In the genomic region with DNA sequence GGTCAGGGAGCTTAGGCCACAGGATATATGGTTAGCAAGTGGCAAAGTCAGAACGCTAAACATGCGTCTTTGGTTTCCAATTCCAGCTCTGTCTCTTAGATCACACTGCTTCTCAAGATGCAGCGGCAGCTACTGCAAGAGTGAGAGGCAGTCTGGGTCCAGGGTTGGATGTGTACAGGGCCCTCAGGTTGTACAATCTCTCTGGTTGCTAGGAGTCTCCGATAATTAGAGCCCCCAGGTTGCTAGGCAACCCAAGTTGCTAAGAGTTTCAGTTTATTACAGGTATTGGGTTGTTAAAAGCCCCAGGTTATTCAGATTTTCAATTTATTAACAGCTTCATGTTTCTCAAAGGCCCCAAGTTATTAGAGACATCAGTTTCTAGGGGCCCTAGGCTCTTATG, we compare ENCODE assay signal across 36 cellular contexts. TPM values are rescaled to one million over a fixed set of nuclear protein-coding genes. Genes with fewer than 3 reads are reported as not detected.
"Had no signal": no experiment of that assay in that cellular context is flagged by ENCODE, and none has a peak within 500 bp of the region (broad histone marks: within the 10 kb centered on the region; RNA-seq: fewer than 3 reads in every experiment).

No MANE protein-coding gene starts in this region.

- H3K36me3 ChIP-seq: ascending aorta, brain microvascular endothelial cell, gastrocnemius medialis, neutrophil, ovary, prostate gland, thoracic aorta had no signal

- H3K4me3 ChIP-seq: ascending aorta, coronary artery, gastrocnemius medialis, ovary, prostate gland, skin epidermis, thoracic aorta had no signal

- H3K27me3 ChIP-seq: ascending aorta, brain microvascular endothelial cell, gastrocnemius medialis, neutrophil, ovary had no signal

- H3K27ac ChIP-seq: ascending aorta, brain microvascular endothelial cell, coronary artery, gastrocnemius medialis, neutrophil, ovary, prostate gland, skin epidermis, thoracic aorta, VCaP had no signal

- ATAC-seq: effector memory CD8-positive, alpha-beta T cell; gastrocnemius medialis; left ventricle myocardium superior; sciatic nerve; stimulated activated effector memory CD8-positive, alpha-beta T cell treated with anti-CD3 and anti-CD28 coated beads, Interleukin-12 subunit alpha, Interleukin-12 subunit beta, amount 100 ng/mL, for 72 hours had no signal

- H3K4me1 ChIP-seq: ascending aorta, gastrocnemius medialis, prostate gland had no signal

- H3K9me3 ChIP-seq: ascending aorta, gastrocnemius medialis, neutrophil, ovary, prostate gland, thoracic aorta had no signal

- DNase-seq: activated CD4-positive, alpha-beta memory T cell treated with anti-CD3 and anti-CD28 coated beads for 36 hours; activated CD4-positive, alpha-beta T cell treated with anti-CD3 and anti-CD28 coated beads for 4 hours; activated CD8-positive, alpha-beta memory T cell treated with anti-CD3 and anti-CD28 coated beads, Interleukin-2, amount 50 U/mL, for 4 hours; activated effector memory CD4-positive, alpha-beta T cell treated with anti-CD3 and anti-CD28 coated beads, Interleukin-2, amount 50 U/mL, for 16 hours; activated naive CD4-positive, alpha-beta T cell treated with anti-CD3 and anti-CD28 coated beads for 36 hours; activated naive CD8-positive, alpha-beta T cell treated with anti-CD3 and anti-CD28 coated beads, Interleukin-2, amount 10 ng/mL, durations not matched to agents 7 days and 5 days; activated T-cell treated with anti-CD3 and anti-CD28 coated beads, Interleukin-2, amount 50 U/mL, for 1 hour; brain microvascular endothelial cell; effector memory CD8-positive, alpha-beta T cell; erythroblast; gastrocnemius medialis; glutamatergic neuron; islet precursor cell; left ventricle myocardium superior; mammary epithelial cell; ovary; retina; stimulated activated CD4-positive, alpha-beta T cell treated with anti-CD3 and anti-CD28 coated beads, Interleukin-12 subunit alpha, Interleukin-12 subunit beta, amount 100 ng/mL, for 4 hours; stimulated activated CD4-positive, alpha-beta T cell treated with anti-CD3 and anti-CD28 coated beads, Interleukin-4, amount 100 ng/mL, for 24 hours; T-helper 9 cell; trophoblast cell had no signal

RNA-seq across cellular contexts. Expression of a gene that starts 15.5 kb away (rescaled TPM):
- total RNA-seq: activated CD4-positive, alpha-beta memory T cell treated with anti-CD3 and anti-CD28 coated beads for 36 hours; activated CD8-positive, alpha-beta memory T cell treated with anti-CD3 and anti-CD28 coated beads for 36 hours; activated naive CD4-positive, alpha-beta T cell treated with anti-CD3 and anti-CD28 coated beads for 36 hours; activated naive CD8-positive, alpha-beta T cell treated with anti-CD3 and anti-CD28 coated beads, Interleukin-2, amount 10 ng/mL, durations not matched to agents 7 days and 5 days; activated T-helper 1 cell treated with anti-CD3 and anti-CD28 coated beads, Interleukin-12 subunit alpha, Interleukin-12 subunit beta, Interleukin-2, Interleukin-4 antibody, amounts not matched to agents 30 ng/mL and 10 ng/mL and 1 ng/mL, durations not matched to agents 14 hours and 24 hours and 36 hours; ascending aorta; cardiac septum; cerebellum; gastrocnemius medialis; left ventricle myocardium superior; mammary epithelial cell; mucosa of gallbladder; ovary; subcutaneous adipose tissue; thoracic aorta had no signal
- polyA plus RNA-seq: ovary had no signal

RNA-seq across cellular contexts. Expression of a gene that starts 48.2 kb away (rescaled TPM):
- total RNA-seq: activated CD8-positive, alpha-beta memory T cell treated with anti-CD3 and anti-CD28 coated beads for 36 hours; activated naive CD4-positive, alpha-beta T cell treated with anti-CD3 and anti-CD28 coated beads for 36 hours; activated naive CD8-positive, alpha-beta T cell treated with anti-CD3 and anti-CD28 coated beads, Interleukin-2, amount 10 ng/mL, durations not matched to agents 7 days and 5 days had no signal
